18 cellular contexts compared by ENCODE assay signal in the genomic region with DNA sequence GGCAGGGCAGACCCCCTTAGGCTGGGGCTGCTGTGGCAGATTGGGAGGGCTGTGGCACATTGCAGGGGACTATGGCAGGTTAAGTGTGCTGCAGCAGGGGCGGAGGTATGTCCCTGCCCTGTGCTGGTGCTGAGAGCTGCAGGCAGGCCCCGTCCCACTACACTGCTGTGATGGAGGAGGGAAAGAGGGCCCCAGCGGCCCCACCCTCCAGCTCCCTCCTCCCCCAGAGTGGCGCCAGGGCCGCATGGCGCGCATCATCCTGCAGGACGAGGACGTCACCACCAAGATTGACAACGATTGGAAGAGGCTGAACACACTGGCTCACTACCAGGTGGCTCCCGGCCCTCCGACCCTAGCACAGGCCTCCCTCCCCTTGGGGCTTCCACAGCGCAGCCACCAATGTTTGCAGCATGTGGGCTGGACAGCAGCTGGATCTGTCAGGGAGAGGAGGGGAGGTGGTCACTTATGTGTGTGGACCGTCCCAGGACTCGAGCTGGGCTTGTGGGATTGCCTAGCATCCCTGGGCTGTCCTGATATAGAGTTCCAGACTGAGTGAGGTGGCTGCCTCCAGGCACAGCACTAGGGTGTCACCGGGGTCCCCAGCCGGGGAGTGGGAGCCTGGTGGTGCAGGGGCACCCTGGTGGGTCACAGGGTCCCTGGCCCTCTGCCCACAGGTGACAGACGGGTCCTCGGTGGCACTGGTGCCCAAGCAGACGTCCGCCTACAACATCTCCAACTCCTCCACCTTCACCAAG. TPM values are rescaled to one million over a fixed set of nuclear protein-coding genes. Genes with fewer than 3 reads are reported as not detected.
DNase-seq lines count a peak whose midpoint lies in the region; ATAC-seq, FAIRE-seq and TF ChIP-seq lines count a peak whose summit lies in the region.
"Had no signal": no experiment of that assay in that cellular context is flagged by ENCODE, and none has a peak within 500 bp of the region (broad histone marks: within the 10 kb centered on the region; RNA-seq: fewer than 3 reads in every experiment).

No MANE protein-coding gene starts in this region.

- H3K4me3 ChIP-seq in right cardiac atrium (ENCODE audit: low read length) (no peak overlapping the region), right atrium auricular region (no peak overlapping the region), Peyer's patch (no peak overlapping the region), K562 (no peak overlapping the region)
- H3K4me3 ChIP-seq: GM23338 had no signal

- intact Hi-C loops in right cardiac atrium (cut with DNase I), result no loop called here
- intact Hi-C loops in K562 (cut with micrococcal nuclease), result no loop called here

- no TSS peak for BruUV-seq in K562 (replicated peaks; lab: Mats Ljungman, UMichigan)

- H3K4me1 Mint-ChIP-seq in activated naive CD4-positive, alpha-beta T cell treated with anti-CD3 and anti-CD28 coated beads, Interleukin-2, amount 10 ng/mL, durations not matched to agents 7 days and 5 days, result no peaks in the 10 kb centered on the region
- H3K4me1 Mint-ChIP-seq: CD4-positive, alpha-beta memory T cell; GM23338; H9 had no signal

- DNase-seq in right cardiac atrium, result peak; percentile 53 to 86 (median 81)
- no peak for DNase-seq in right atrium auricular region (ENCODE audit: low spot score)
- no peak for DNase-seq in Peyer's patch
- no peak for DNase-seq in K562 (ENCODE audit: extremely low read depth in 1 of 4, low spot score in 3 of 4)
- DNase-seq in activated naive CD4-positive, alpha-beta T cell treated with anti-CD3 and anti-CD28 coated beads, Interleukin-2, amount 10 ng/mL, durations not matched to agents 7 days and 5 days, result no peak
- DNase-seq in RPMI8226, result no peak
- DNase-seq: C1 segment of cervical spinal cord; Calu3; CD4-positive, alpha-beta memory T cell; COR-L47; DMS53; DMS79 treated with DMSO at 0.1 percent for 48 hours; GF-D8; H9 had no signal

- no peak overlapping the region for H3K27ac Mint-ChIP-seq in activated naive CD4-positive, alpha-beta T cell treated with anti-CD3 and anti-CD28 coated beads, Interleukin-2, amount 10 ng/mL, durations not matched to agents 7 days and 5 days
- H3K27ac Mint-ChIP-seq: CD4-positive, alpha-beta memory T cell; GM23338; H9 had no signal

- TF ChIP-seq RAD21 in K562 (CRISPR knock-in tag; conservative IDR thresholded peaks at IDR 0.05 in 1 of 2, IDR thresholded peaks at IDR 0.05 in 1 of 2), result no peak

- TF ChIP-seq CTCF in right atrium auricular region (IDR thresholded peaks at IDR 0.05) (no peak), Peyer's patch (IDR thresholded peaks at IDR 0.05) (no peak), K562 (IDR thresholded peaks at IDR 0.05 in 2 of 3, conservative IDR thresholded peaks at IDR 0.05 in 1 of 3; ENCODE audit: insufficient read depth in 2 of 3, low read depth in 1 of 3, low read length in 3 of 3) (no peak)

- H3K4me3 Mint-ChIP-seq in activated naive CD4-positive, alpha-beta T cell treated with anti-CD3 and anti-CD28 coated beads, Interleukin-2, amount 10 ng/mL, durations not matched to agents 7 days and 5 days, result no peak overlapping the region
- H3K4me3 Mint-ChIP-seq: CD4-positive, alpha-beta memory T cell; GM23338; H9 had no signal

- no peak for TF ChIP-seq POLR2A in Peyer's patch (IDR thresholded peaks at IDR 0.05)
- no peak for TF ChIP-seq POLR2A in K562 (conservative IDR thresholded peaks at IDR 0.05)

- no peak overlapping the region for H3K27ac ChIP-seq in right cardiac atrium (ENCODE audit: low read length)
- no peak overlapping the region for H3K27ac ChIP-seq in right atrium auricular region
- peak overlapping the region in 3 of 4 donors; percentile 38 to 80 (median 66) for H3K27ac ChIP-seq in Peyer's patch
- H3K27ac ChIP-seq in K562 (ENCODE audit: extremely low read depth, low read depth, low read length), result no peak overlapping the region

- 80% methylated on average over 21 of the region's 21 CpGs for WGBS in right cardiac atrium
- 97% methylated on average over 14 of the region's 21 CpGs for WGBS in K562 (ENCODE audit: insufficient coverage, low coverage, missing lambda C conversion rate)

- FAIRE-seq in K562 (lab: Jason Lieb, UNC), result no peak
- FAIRE-seq: GM12891, GM18507 had no signal

- H3K79me2 ChIP-seq in K562 (ENCODE audit: control insufficient read depth, insufficient read depth, low read length), result no peaks in the 10 kb centered on the region

- H3K4me1 ChIP-seq in right cardiac atrium (ENCODE audit: control insufficient read depth, insufficient read depth, low read length) (no peaks in the 10 kb centered on the region), right atrium auricular region (no peaks in the 10 kb centered on the region), Peyer's patch (peaks cover 0 to 14% (median 0%) of the 10 kb centered on the region in 4 donors), K562 (replicated peaks in 1 of 2; ENCODE audit: control insufficient read depth in 2 of 2, insufficient read depth in 2 of 2, low read length in 2 of 2) (no peaks in the 10 kb centered on the region; a peak in 2 of 5 replicates)

- no peak overlapping the region for H3K4me2 ChIP-seq in K562 (ENCODE audit: insufficient read depth, low read length)
- H3K4me2 ChIP-seq: GM23338 had no signal

- H4K20me1 ChIP-seq in K562 (replicated peaks; ENCODE audit: control insufficient read depth, insufficient read depth, low read length), result no peaks in the 10 kb centered on the region

- H3K9me3 ChIP-seq in right cardiac atrium (ENCODE audit: control insufficient read depth, low read length) (no peaks in the 10 kb centered on the region), right atrium auricular region (no peaks in the 10 kb centered on the region), Peyer's patch (no peaks in the 10 kb centered on the region), K562 (replicated peaks; ENCODE audit: control insufficient read depth, insufficient read depth, low read depth, low read length) (no peaks in the 10 kb centered on the region)

- H3K9me1 ChIP-seq in K562 (ENCODE audit: control insufficient read depth, insufficient read depth, low read length), result no peaks in the 10 kb centered on the region

- no peak for TF ChIP-seq EP300 in K562 (IDR thresholded peaks at IDR 0.05; ENCODE audit: low read length)

- H3K36me3 ChIP-seq in right atrium auricular region (peaks cover 36% of the 10 kb centered on the region), Peyer's patch (peaks cover 0 to 57% (median 0%) of the 10 kb centered on the region in 3 donors), K562 (ENCODE audit: control insufficient read depth, insufficient read depth, low read length) (peaks cover 76% of the 10 kb centered on the region; the same call in 2 of the 3 replicates)

- H3K9ac ChIP-seq in K562 (ENCODE audit: insufficient read depth in 1 of 2, low read depth in 2 of 2, low read length in 2 of 2), result no peak overlapping the region

- no peak overlapping the region for H2AFZ ChIP-seq in K562 (ENCODE audit: low read depth, low read length)
- H2AFZ ChIP-seq: GM23338 had no signal

- POLR2A ChIA-PET in K562 (lab: Yijun Ruan, JAX), result interaction anchor here (0.6 to 1.0 kb wide), 2 partner anchors 9 to 12 kb away, joined by 3 read pairs; no protein-coding TSS in a partner anchor

- H3K36me3 Mint-ChIP-seq in activated naive CD4-positive, alpha-beta T cell treated with anti-CD3 and anti-CD28 coated beads, Interleukin-2, amount 10 ng/mL, durations not matched to agents 7 days and 5 days, result no peaks in the 10 kb centered on the region

- H3K27me3 ChIP-seq in right cardiac atrium (ENCODE audit: control insufficient read depth, insufficient read depth), result no peaks in the 10 kb centered on the region
- no peaks in the 10 kb centered on the region for H3K27me3 ChIP-seq in right atrium auricular region
- H3K27me3 ChIP-seq in Peyer's patch, result no peaks in the 10 kb centered on the region
- H3K27me3 ChIP-seq in K562 (ENCODE audit: control insufficient read depth in 2 of 2, insufficient read depth in 2 of 2, low read length in 2 of 2), result no peaks in the 10 kb centered on the region

- no peaks in the 10 kb centered on the region for H3K9me3 Mint-ChIP-seq in activated naive CD4-positive, alpha-beta T cell treated with anti-CD3 and anti-CD28 coated beads, Interleukin-2, amount 10 ng/mL, durations not matched to agents 7 days and 5 days
- H3K9me3 Mint-ChIP-seq: CD4-positive, alpha-beta memory T cell; GM23338; H9 had no signal

- ATAC-seq in right cardiac atrium, result peak; percentile 20 to 42
- ATAC-seq in K562, result no peak
- ATAC-seq: GM23338, HCT116 had no signal

- in situ Hi-C loops in K562 (cut with MboI), result no loop called here

- CTCF ChIA-PET in K562 (lab: Yijun Ruan, JAX; ENCODE audit: low intra/inter-chr PET ratio), result no interaction called here
- CTCF ChIA-PET in activated naive CD4-positive, alpha-beta T cell treated with anti-CD3 and anti-CD28 coated beads, Interleukin-2, amount 10 ng/mL, durations not matched to agents 7 days and 5 days (lab: Charles Lee), result no interaction called here

- H3K27me3 Mint-ChIP-seq in activated naive CD4-positive, alpha-beta T cell treated with anti-CD3 and anti-CD28 coated beads, Interleukin-2, amount 10 ng/mL, durations not matched to agents 7 days and 5 days, result no peaks in the 10 kb centered on the region
- H3K27me3 Mint-ChIP-seq: CD4-positive, alpha-beta memory T cell had no signal

RNA-seq across cellular contexts. Expression of gene PLXNA1, which starts 46.0 kb away (rescaled TPM):
- 10 to 100 TPM; 12.8 to 17.8 (median 15.2) TPM for total RNA-seq in right cardiac atrium
- 9.9 TPM for polyA plus RNA-seq in right cardiac atrium
- total RNA-seq in right atrium auricular region, result 10 to 100 TPM; 22.9 to 23.3 TPM
- 10 to 100 TPM; 30.1 to 54.5 (median 44.6) TPM for total RNA-seq in Peyer's patch
- 126 and 340 TPM in 2 replicates for total RNA-seq in K562 (2011; cell fraction: chromatin; rRNA removed; ENCODE audit: low replicate concordance)
- 201 and 257 TPM in 2 replicates for total RNA-seq in K562 (2011; cell fraction: nucleolus; rRNA removed)
- total RNA-seq in K562 (2011; cell fraction: nucleoplasm; rRNA removed), result 135 and 137 TPM in 2 replicates
- 25.7 and 29.7 TPM in 2 replicates for total RNA-seq in K562 (2014; rRNA removed)
- total RNA-seq in K562 (2014; rRNA removed; fragmentation: Illumina TruSeq; extraction: Trizol), result 11.4 and 14.0 TPM in 2 replicates
- 14.4 and 15.6 TPM in 2 replicates for total RNA-seq in K562 (2015; rRNA removed; fragmentation: Illumina TruSeq; extraction: Trizol)
- total RNA-seq in K562 (2021), result 49.3 and 59.9 TPM in 2 replicates
- 39.2 and 54.7 TPM in 2 replicates for polyA plus RNA-seq in K562 (2011; rRNA removed)
- 30.3 and 79.8 TPM in 2 replicates for polyA plus RNA-seq in K562 (2011; cell fraction: cytosol; rRNA removed)
- polyA plus RNA-seq in K562 (2011; cell fraction: nucleus; rRNA removed), result 230 and 364 TPM in 2 replicates
- 30.0 and 54.1 TPM in 2 replicates for polyA plus RNA-seq in K562 (2012)
- 16.8 and 30.4 TPM in 2 replicates for polyA plus RNA-seq in K562 (2014; fragmentation: Illumina TruSeq; extraction: Trizol)
- under 1 TPM; 0.23 to 0.35 TPM for polyA plus RNA-seq in K562 (2014; fragmentation: Nextera tagmentation; extraction: Ambion mirVana)
- 32.3 and 37.7 TPM in 2 replicates for polyA plus RNA-seq in K562 (2014; rRNA removed)
- polyA minus RNA-seq in K562 (2011; rRNA and poly(A)+ RNA removed), result 37.0 and 87.9 TPM in 2 replicates
- 46.9 and 52.1 TPM in 2 replicates for polyA minus RNA-seq in K562 (2011; cell fraction: cytosol; rRNA and poly(A)+ RNA removed)
- 79.0 and 94.2 TPM in 2 replicates for polyA minus RNA-seq in K562 (2011; cell fraction: nucleus; rRNA and poly(A)+ RNA removed)

Comparison
In these comparisons a context has a peak if more than half of its experiments do, and no peak if none do; other contexts are left out.
1. DNase-seq: peak in right cardiac atrium (3 of 3); none in right atrium auricular region (single experiment), Peyer's patch (0 of 3), K562 (0 of 4), activated naive CD4-positive, alpha-beta T cell treated with anti-CD3 and anti-CD28 coated beads, Interleukin-2, amount 10 ng/mL, durations not matched to agents 7 days and 5 days (single experiment) and RPMI8226 (single experiment).
2. H3K27ac ChIP-seq: peak in Peyer's patch (3 of 4); none in right cardiac atrium (single experiment), right atrium auricular region (0 of 2) and K562 (single experiment).